Comparison of ENCODE assay signal across 16 cellular contexts in the genomic region with DNA sequence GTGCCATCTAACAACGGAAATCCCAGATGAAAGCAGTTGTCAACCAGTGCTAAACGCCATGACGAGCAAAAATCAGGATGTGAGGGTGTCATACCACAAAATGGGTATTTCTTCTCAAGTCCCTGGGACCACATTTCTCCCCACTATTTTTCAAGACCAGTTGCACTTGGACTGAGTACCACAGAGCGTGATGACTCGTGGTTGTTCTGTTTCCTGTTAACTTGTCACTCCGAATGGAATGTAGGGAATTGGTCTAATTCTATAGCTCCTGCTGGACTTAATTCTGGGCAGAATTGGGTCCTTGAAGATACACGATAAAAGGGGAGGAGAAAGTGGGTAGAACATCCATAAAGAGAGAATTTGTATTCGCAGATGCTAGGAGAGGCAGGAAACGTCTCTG.
DNase-seq lines count a peak whose midpoint lies in the region; ATAC-seq and TF ChIP-seq lines count a peak whose summit lies in the region.
"Had no signal": no experiment of that assay in that cellular context is flagged by ENCODE, and none has a peak within 500 bp of the region (broad histone marks: within the 10 kb centered on the region; RNA-seq: fewer than 3 reads in every experiment).

No MANE protein-coding gene starts in this region.

- peak; percentile 54 for DNase-seq in AG08395 (ENCODE audit: low spot score)
- peak; percentile 77 for DNase-seq in HCEC 1CT
- peak; percentile 8 for DNase-seq in RWPE1 (ENCODE audit: low spot score)
- peak; percentile 62 to 82 for DNase-seq in foreskin fibroblast
- DNase-seq in posterior vena cava (ENCODE audit: low spot score): no peak
- no peak for DNase-seq in 8988T
- DNase-seq in ureter (ENCODE audit: low spot score): no peak
- DNase-seq: activated CD8-positive, alpha-beta memory T cell treated with anti-CD3 and anti-CD28 coated beads for 24 hours; AML-193; NCI-H1694; NCI-H446 treated with DMSO at 0.1 percent for 48 hours; stimulated activated CD8-positive, alpha-beta memory T cell treated with anti-CD3 and anti-CD28 coated beads, Interleukin-4, amount 100 ng/mL, for 48 hours had no signal

- intact Hi-C loops in posterior vena cava (cut with DNase I): no loop called here

- H3K4me3 ChIP-seq in foreskin fibroblast (ENCODE audit: low read depth in 1 of 2, low read length in 2 of 2): no peak overlapping the region
- H3K4me3 ChIP-seq: right atrium auricular region had no signal

- CTCF ChIA-PET in RWPE1 (lab: Yijun Ruan, JAX): interaction anchor here (0.6 kb wide), 1 partner anchor 651 kb away, joined by 3 read pairs; no protein-coding TSS in a partner anchor

- H3K27ac ChIP-seq in RWPE1: no peak overlapping the region
- H3K27ac ChIP-seq: foreskin keratinocyte, KMS-11, right atrium auricular region had no signal

- no peak for ATAC-seq in HG03159 (IDR thresholded peaks at IDR 0.05; ENCODE audit: unreplicated experiment)
- ATAC-seq: foreskin keratinocyte had no signal

- POLR2A ChIA-PET in RWPE1 (lab: Yijun Ruan, JAX; ENCODE audit: low non-redundant PET): no interaction called here

- TF ChIP-seq CTCF in RWPE1 (conservative IDR thresholded peaks at IDR 0.05; ENCODE audit: low read depth) (no peak), foreskin fibroblast (IDR thresholded peaks at IDR 0.05; ENCODE audit: low read depth, low read length) (no peak)

Comparison
In these comparisons a context has a peak if more than half of its experiments do, and no peak if none do; other contexts are left out.
1. DNase-seq: peak in AG08395 (single experiment), HCEC 1CT (single experiment), RWPE1 (single experiment) and foreskin fibroblast (2 of 2); none in posterior vena cava (single experiment), 8988T (single experiment) and ureter (single experiment).